Comparison of ENCODE assay signal across 8 cellular contexts in genomic region chr6:134173936-134174789, GRCh38.
DNase-seq lines count a peak whose midpoint lies in the region; ATAC-seq and TF ChIP-seq lines count a peak whose summit lies in the region.

No MANE protein-coding gene starts in this region.

- no peaks in the 10 kb centered on the region for H3K9me3 ChIP-seq in liver (ENCODE audit: control insufficient read depth in 4 of 4, low read length in 3 of 4)

- intact Hi-C loops in dorsolateral prefrontal cortex (cut with DNase I), result loop anchor here (1.0 to 10.0 kb wide), 8 partner anchors 143 to 708 kb away; no protein-coding TSS in a partner anchor

- under 1% methylated on average over 24 of the region's 24 CpGs for WGBS in liver

- H3K9ac ChIP-seq in liver (ENCODE audit: low read depth in 1 of 2, low read length in 2 of 2), result peak overlapping the region; percentile 95 to 97

- DNase-seq in ELF-1 (ENCODE audit: low read depth, low spot score), result peak; percentile 90
- DNase-seq in NCI-H69 (lab: John Stamatoyannopoulos, UW), result peak; percentile 86
- peak; percentile 86 to 91 for DNase-seq in activated CD4-positive, alpha-beta T cell treated with anti-CD3 and anti-CD28 coated beads, Interleukin-2, amount 50 U/mL, for 4 hours
- DNase-seq in dorsolateral prefrontal cortex, result peak; percentile 74 to 95 (median 86)
- peak; percentile 89 for DNase-seq in stimulated activated CD4-positive, alpha-beta T cell treated with anti-CD3 and anti-CD28 coated beads, Interleukin-4, amount 100 ng/mL, for 1 hour

- H3K4me3 ChIP-seq in dorsolateral prefrontal cortex (peak overlapping the region; percentile 61 to 98 (median 86)), liver (ENCODE audit: low read depth in 1 of 3, low read length in 3 of 3) (peak overlapping the region; percentile 63 to 89 (median 87))

- peaks cover 9 to 35% (median 33%) of the 10 kb centered on the region in 4 donors for H3K36me3 ChIP-seq in liver (ENCODE audit: control insufficient read depth in 4 of 4, insufficient read depth in 3 of 4, low read depth in 1 of 4, low read length in 3 of 4)

- ATAC-seq in HG03460 (IDR thresholded peaks at IDR 0.05; ENCODE audit: unreplicated experiment) (peak; percentile 12), GM18519 (IDR thresholded peaks at IDR 0.05; ENCODE audit: low FRiP score, unreplicated experiment) (no peak)

- H3K27ac ChIP-seq in dorsolateral prefrontal cortex (peak overlapping the region; percentile 60 to 100 (median 99)), liver (ENCODE audit: low read depth in 1 of 2, low read length in 2 of 2) (peak overlapping the region; percentile 85 to 98)

- H3K4me1 ChIP-seq in liver (ENCODE audit: control insufficient read depth in 4 of 4, insufficient read depth in 4 of 4, low read length in 3 of 4), result peaks cover 1 to 26% (median 12%) of the 10 kb centered on the region in 4 donors

- TF ChIP-seq CTCF in dorsolateral prefrontal cortex (IDR thresholded peaks at IDR 0.05 in 54 of 56, conservative IDR thresholded peaks at IDR 0.05 in 2 of 56; ENCODE audit: low read depth in 1 of 56, partially characterized antibody in 56 of 56) (peak; percentile 84 to 98 (median 91)), liver (IDR thresholded peaks at IDR 0.05; ENCODE audit: low read depth, low read length, missing input control) (peak; percentile 77)

- TF ChIP-seq RAD21 in liver (IDR thresholded peaks at IDR 0.05), result peak; percentile 90 to 91

- H3K27me3 ChIP-seq in dorsolateral prefrontal cortex (no peaks in the 10 kb centered on the region), liver (ENCODE audit: control insufficient read depth in 4 of 4, insufficient read depth in 4 of 4, low read length in 3 of 4) (no peaks in the 10 kb centered on the region)

TF ChIP-seq in liver, 16 proteins besides CTCF, POLR2A, EP300 and RAD21:
- TF ChIP-seq ZBTB33 (IDR thresholded peaks at IDR 0.05), result no peak
- TF ChIP-seq SP1 (IDR thresholded peaks at IDR 0.05), result no peak
- no peak for TF ChIP-seq HNF4G (IDR thresholded peaks at IDR 0.05)
- peak; percentile 16 to 39 for TF ChIP-seq HNF4A (conservative IDR thresholded peaks at IDR 0.05)
- TF ChIP-seq FOXA2 (IDR thresholded peaks at IDR 0.05), result peak; percentile 3
- TF ChIP-seq GABPA (IDR thresholded peaks at IDR 0.05 in 1 of 2, conservative IDR thresholded peaks at IDR 0.05 in 1 of 2), result no peak
- peak; percentile 14 for TF ChIP-seq ATF3 (IDR thresholded peaks at IDR 0.05)
- no peak for TF ChIP-seq NR2F2 (IDR thresholded peaks at IDR 0.05)
- TF ChIP-seq YY1 (IDR thresholded peaks at IDR 0.05), result no peak
- TF ChIP-seq RXRA (IDR thresholded peaks at IDR 0.05), result peak in 1 of 2 donors; percentile 13
- no peak for TF ChIP-seq TAF1 (conservative IDR thresholded peaks at IDR 0.05)
TF ChIP-seq in liver: peak in this region for 4.
